7 cellular contexts compared by ENCODE assay signal in genomic region chr19:49339364-49340068, GRCh38. TPM values are rescaled to one million over a fixed set of nuclear protein-coding genes. Genes with fewer than 3 reads are reported as not detected.
DNase-seq lines count a peak whose midpoint lies in the region; ATAC-seq and TF ChIP-seq lines count a peak whose summit lies in the region.

No MANE protein-coding gene starts in this region.

- H3K4me1 ChIP-seq in HUES6 (ENCODE audit: control insufficient read depth, insufficient read depth, low read length): peaks cover 15% of the 10 kb centered on the region
- peaks cover 6 to 13% of the 10 kb centered on the region in 2 donors for H3K4me1 ChIP-seq in adrenal gland (replicated peaks in 1 of 2)
- peaks cover 6% of the 10 kb centered on the region for H3K4me1 ChIP-seq in parathyroid adenoma

- peaks cover 46% of the 10 kb centered on the region for H3K4me1 Mint-ChIP-seq in activated CD4-positive, alpha-beta T cell treated with anti-CD3 and anti-CD28 coated beads for 36 hours

- H3K9me3 ChIP-seq in HUES6 (ENCODE audit: control insufficient read depth, insufficient read depth, low read depth, low read length): no peaks in the 10 kb centered on the region
- no peaks in the 10 kb centered on the region for H3K9me3 ChIP-seq in adrenal gland (replicated peaks in 1 of 3)
- H3K9me3 ChIP-seq in parathyroid adenoma (ENCODE audit: control insufficient read depth, low read length): no peaks in the 10 kb centered on the region

- intact Hi-C loops in adrenal gland (cut with DNase I): no loop called here
- intact Hi-C loops in left cardiac atrium (cut with DNase I): no loop called here
- intact Hi-C loops in activated CD4-positive, alpha-beta T cell treated with anti-CD3 and anti-CD28 coated beads for 36 hours (cut with DNase I, micrococcal nuclease): loop anchor here in 1 of 2 experiments (10.0 kb wide), 1 partner anchor 465 kb away; the partner anchor contains the start of gene PPP1R15A

- peaks cover 20% of the 10 kb centered on the region for H3K27me3 ChIP-seq in HUES6 (ENCODE audit: control insufficient read depth, insufficient read depth, low read length)
- no peaks in the 10 kb centered on the region for H3K27me3 ChIP-seq in adrenal gland
- no peaks in the 10 kb centered on the region for H3K27me3 ChIP-seq in parathyroid adenoma (ENCODE audit: control insufficient read depth, insufficient read depth, low read length)

- no peaks in the 10 kb centered on the region for H3K9me3 Mint-ChIP-seq in activated CD4-positive, alpha-beta T cell treated with anti-CD3 and anti-CD28 coated beads for 36 hours (ENCODE audit: low read depth)

- 8 to 30% (median 16%) methylated on average over 9 to 45 of the region's 45 CpGs for WGBS in adrenal gland, 4 donors

- H3K4me2 ChIP-seq in parathyroid adenoma (ENCODE audit: low read length): peak overlapping the region; percentile 95

- H3K27ac Mint-ChIP-seq in activated CD4-positive, alpha-beta T cell treated with anti-CD3 and anti-CD28 coated beads for 36 hours: no peak overlapping the region

- peak in 1 of 6 experiments; percentile 4 for TF ChIP-seq CTCF in adrenal gland (IDR thresholded peaks at IDR 0.05)
- no peak for TF ChIP-seq CTCF in parathyroid adenoma (IDR thresholded peaks at IDR 0.05)

- peak overlapping the region; percentile 49; the same call in 1 of the 2 replicates for H3K27ac ChIP-seq in HUES6 (ENCODE audit: low read depth, low read length)
- peak overlapping the region in 4 of 5 donors; percentile 65 to 93 (median 84) for H3K27ac ChIP-seq in adrenal gland
- peak overlapping the region; percentile 67 for H3K27ac ChIP-seq in parathyroid adenoma

- CTCF ChIA-PET in activated CD4-positive, alpha-beta T cell treated with anti-CD3 and anti-CD28 coated beads for 36 hours (lab: Charles Lee): interaction anchor here (0.6 kb wide), 2 partner anchors 90 to 497 kb away, joined by 3 to 4 read pairs; no protein-coding TSS in a partner anchor

- peak overlapping the region; percentile 89 for H2AFZ ChIP-seq in parathyroid adenoma

- peak overlapping the region; percentile 54 for H3K9ac ChIP-seq in HUES6 (ENCODE audit: low read length)
- no peak overlapping the region for H3K9ac ChIP-seq in parathyroid adenoma

- H3K4me3 ChIP-seq in HUES6 (ENCODE audit: low read depth, low read length) (peak overlapping the region; percentile 49), adrenal gland (peak overlapping the region in 2 of 4 donors; percentile 26 to 58), parathyroid adenoma (ENCODE audit: low read depth, low read length) (peak overlapping the region; percentile 58)

- peak; percentile 87 to 95 (median 93) for DNase-seq in adrenal gland
- DNase-seq in left cardiac atrium: peak; percentile 92
- no peak for DNase-seq in activated CD4-positive, alpha-beta T cell treated with anti-CD3 and anti-CD28 coated beads for 48 hours
- no peak for DNase-seq in activated CD4-positive, alpha-beta T cell treated with anti-CD3 and anti-CD28 coated beads for 36 hours

- no peaks in the 10 kb centered on the region for H3K79me2 ChIP-seq in parathyroid adenoma

- H3K36me3 ChIP-seq in HUES6 (ENCODE audit: control insufficient read depth, insufficient read depth, low read length): peaks cover 36% of the 10 kb centered on the region
- peaks cover 0 to 8% of the 10 kb centered on the region in 2 donors for H3K36me3 ChIP-seq in adrenal gland (replicated peaks in 1 of 2)
- H3K36me3 ChIP-seq in parathyroid adenoma (ENCODE audit: control insufficient read depth, insufficient read depth, low read length): no peaks in the 10 kb centered on the region

- POLR2A ChIA-PET in activated CD4-positive, alpha-beta T cell treated with anti-CD3 and anti-CD28 coated beads for 36 hours (lab: Charles Lee): no interaction called here

- peak in 1 of 2 donors; percentile 56 for TF ChIP-seq POLR2A in adrenal gland (IDR thresholded peaks at IDR 0.05)

- no peaks in the 10 kb centered on the region for H3K27me3 Mint-ChIP-seq in activated CD4-positive, alpha-beta T cell treated with anti-CD3 and anti-CD28 coated beads for 36 hours

- ATAC-seq in left cardiac atrium: peak; percentile 96 to 97
- no peak for ATAC-seq in GM21360 (IDR thresholded peaks at IDR 0.05; ENCODE audit: unreplicated experiment)
- ATAC-seq in activated CD4-positive, alpha-beta T cell treated with anti-CD3 and anti-CD28 coated beads for 36 hours: no peak

- H3K36me3 Mint-ChIP-seq in activated CD4-positive, alpha-beta T cell treated with anti-CD3 and anti-CD28 coated beads for 36 hours (ENCODE audit: low read depth): peaks cover 36% of the 10 kb centered on the region

- no peak overlapping the region for H3K4me3 Mint-ChIP-seq in activated CD4-positive, alpha-beta T cell treated with anti-CD3 and anti-CD28 coated beads for 36 hours

RNA-seq across cellular contexts. Expression of gene CD37, which starts 4.3 kb away (rescaled TPM):
- 10 to 100 TPM; 10.4 to 26.1 (median 19.0) TPM for total RNA-seq in adrenal gland
- 10 to 100 TPM in 1 of 3 donors, 1 to 10 TPM in 2; 5.4 to 27.1 (median 8.9) TPM for polyA plus RNA-seq in adrenal gland
- 10 to 100 TPM in 1 of 2 donors, 1 to 10 TPM in 1; 7.1 to 10.6 TPM for total RNA-seq in left cardiac atrium
- 100 to 1,000 TPM; 152 to 191 TPM for total RNA-seq in activated CD4-positive, alpha-beta T cell treated with anti-CD3 and anti-CD28 coated beads for 36 hours

RNA-seq across cellular contexts. Expression of gene SLC6A16, which starts 14.5 kb away (rescaled TPM):
- total RNA-seq in adrenal gland: 1 to 10 TPM in 3 of 8 donors, under 1 TPM in 4, not detected in 1; 0.25 to 1.7 (median 0.72) TPM
- polyA plus RNA-seq in adrenal gland: 1 to 10 TPM; 1.1 to 3.5 (median 2.6) TPM
- 1 to 10 TPM; 1.1 to 2.0 TPM for total RNA-seq in left cardiac atrium
- 1 to 10 TPM in 1 of 2 experiments, under 1 TPM in 1; 0.42 to 1.3 TPM for total RNA-seq in activated CD4-positive, alpha-beta T cell treated with anti-CD3 and anti-CD28 coated beads for 36 hours

RNA-seq across cellular contexts. Expression of gene TEAD2, which starts 22.7 kb away (rescaled TPM):
- total RNA-seq in adrenal gland (10 to 100 TPM; 17.3 to 42.8 (median 27.4) TPM), left cardiac atrium (10 to 100 TPM; 43.8 to 45.0 TPM)
- polyA plus RNA-seq in adrenal gland: 10 to 100 TPM; 11.3 to 31.1 (median 28.7) TPM
- total RNA-seq in activated CD4-positive, alpha-beta T cell treated with anti-CD3 and anti-CD28 coated beads for 36 hours: not detected

RNA-seq across cellular contexts. Expression of gene DKKL1, which starts 24.2 kb away (rescaled TPM):
- total RNA-seq in adrenal gland (under 1 TPM in 3 of 8 donors, not detected in 5; 0.28 to 0.50 (median 0.42) TPM), left cardiac atrium (not detected)
- under 1 TPM in 2 of 3 donors, not detected in 1; 0.44 to 0.56 TPM for polyA plus RNA-seq in adrenal gland
- total RNA-seq in activated CD4-positive, alpha-beta T cell treated with anti-CD3 and anti-CD28 coated beads for 36 hours: not detected

RNA-seq across cellular contexts. Expression of gene KASH5, which starts 48.5 kb away (rescaled TPM):
- total RNA-seq in adrenal gland: under 1 TPM in 2 of 8 donors, not detected in 6; 0.74 to 0.97 TPM
- not detected for polyA plus RNA-seq in adrenal gland
- total RNA-seq in left cardiac atrium: not detected
- total RNA-seq in activated CD4-positive, alpha-beta T cell treated with anti-CD3 and anti-CD28 coated beads for 36 hours: 1 to 10 TPM in 1 of 2 experiments, under 1 TPM in 1; 0.96 to 1.2 TPM

Comparison
In these comparisons a context has a peak if more than half of its experiments do, and no peak if none do; other contexts are left out.
1. DNase-seq: peak in adrenal gland (7 of 7) and left cardiac atrium (single experiment); none in activated CD4-positive, alpha-beta T cell treated with anti-CD3 and anti-CD28 coated beads for 48 hours (single experiment) and activated CD4-positive, alpha-beta T cell treated with anti-CD3 and anti-CD28 coated beads for 36 hours (single experiment).
2. ATAC-seq: peak in left cardiac atrium (2 of 2); none in GM21360 (single experiment) and activated CD4-positive, alpha-beta T cell treated with anti-CD3 and anti-CD28 coated beads for 36 hours (single experiment).
3. RNA of gene CD37, which starts 4.3 kb away (total RNA-seq): 152 to 191 TPM in activated CD4-positive, alpha-beta T cell treated with anti-CD3 and anti-CD28 coated beads for 36 hours; 10.4 to 26.1 TPM in adrenal gland and 7.1 to 10.6 TPM in left cardiac atrium; every median in the first group is over 4 times any median in the second.
4. RNA of gene TEAD2, which starts 22.7 kb away (total RNA-seq): 43.8 to 45.0 TPM in left cardiac atrium and 17.3 to 42.8 TPM in adrenal gland; not detected in activated CD4-positive, alpha-beta T cell treated with anti-CD3 and anti-CD28 coated beads for 36 hours; every median in the first group is over 10 times any median in the second.
5. Peak in every context shown above with its lines, with median percentiles within 50 percentile points of each other: H3K27ac ChIP-seq.